ENCODE assay signal across 2 cellular contexts in genomic region chr10:72092987-72093386, GRCh38.
A peak's percentile ranks its signal among the peaks of the same experiment; 100 is the strongest.
TF ChIP-seq lines count a peak whose summit lies in the region.

No MANE protein-coding gene starts in this region.

TF ChIP-seq in HEK293, 187 proteins besides CTCF, POLR2A, EP300 and RAD21 (continued from another document and continues in another):
- TF ChIP-seq, protein P1, sequence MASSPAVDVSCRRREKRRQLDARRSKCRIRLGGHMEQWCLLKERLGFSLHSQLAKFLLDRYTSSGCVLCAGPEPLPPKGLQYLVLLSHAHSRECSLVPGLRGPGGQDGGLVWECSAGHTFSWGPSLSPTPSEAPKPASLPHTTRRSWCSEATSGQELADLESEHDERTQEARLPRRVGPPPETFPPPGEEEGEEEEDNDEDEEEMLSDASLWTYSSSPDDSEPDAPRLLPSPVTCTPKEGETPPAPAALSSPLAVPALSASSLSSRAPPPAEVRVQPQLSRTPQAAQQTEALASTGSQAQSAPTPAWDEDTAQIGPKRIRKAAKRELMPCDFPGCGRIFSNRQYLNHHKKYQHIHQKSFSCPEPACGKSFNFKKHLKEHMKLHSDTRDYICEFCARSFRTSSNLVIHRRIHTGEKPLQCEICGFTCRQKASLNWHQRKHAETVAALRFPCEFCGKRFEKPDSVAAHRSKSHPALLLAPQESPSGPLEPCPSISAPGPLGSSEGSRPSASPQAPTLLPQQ (tag by site-specific recombination; IDR thresholded peaks at IDR 0.05), result 0 out of 2 replicates have a peak, but pooled peaks have one; percentile 16
- TF ChIP-seq YY1 (tag by site-specific recombination; IDR thresholded peaks at IDR 0.05) (no peak), FEZF1 (tag by site-specific recombination; IDR thresholded peaks at IDR 0.05) (peak; percentile 26; the same call in 1 of the 2 replicates), ZNF202 (tag by site-specific recombination; IDR thresholded peaks at IDR 0.05; ENCODE audit: borderline replicate concordance) (no peak), ZEB2 (tag by site-specific recombination; IDR thresholded peaks at IDR 0.05) (peak; percentile 70; the same call in 1 of the 2 replicates), ZNF792 (tag by site-specific recombination; IDR thresholded peaks at IDR 0.05) (no peak), PRDM10 (tag by site-specific recombination; IDR thresholded peaks at IDR 0.05) (peak; percentile 41), OSR2 (tag by site-specific recombination; IDR thresholded peaks at IDR 0.05) (peak; percentile 99), ZNF394 (tag by site-specific recombination; IDR thresholded peaks at IDR 0.05; ENCODE audit: borderline replicate concordance) (peak; percentile 85; the same call in 1 of the 2 replicates), PRDM1 (tag by site-specific recombination; IDR thresholded peaks at IDR 0.05) (peak; percentile 79), ZNF600 (tag by site-specific recombination; IDR thresholded peaks at IDR 0.05) (0 out of 2 replicates have a peak, but pooled peaks have one; percentile 25), BCL11A (tag by site-specific recombination; IDR thresholded peaks at IDR 0.05; ENCODE audit: low read depth) (no peak), ZBTB21 (tag by site-specific recombination; IDR thresholded peaks at IDR 0.05) (peak; percentile 62; the same call in 1 of the 2 replicates), GLIS1 (tag by site-specific recombination; IDR thresholded peaks at IDR 0.05) (peak; percentile 68)
- TF ChIP-seq, protein P2, sequence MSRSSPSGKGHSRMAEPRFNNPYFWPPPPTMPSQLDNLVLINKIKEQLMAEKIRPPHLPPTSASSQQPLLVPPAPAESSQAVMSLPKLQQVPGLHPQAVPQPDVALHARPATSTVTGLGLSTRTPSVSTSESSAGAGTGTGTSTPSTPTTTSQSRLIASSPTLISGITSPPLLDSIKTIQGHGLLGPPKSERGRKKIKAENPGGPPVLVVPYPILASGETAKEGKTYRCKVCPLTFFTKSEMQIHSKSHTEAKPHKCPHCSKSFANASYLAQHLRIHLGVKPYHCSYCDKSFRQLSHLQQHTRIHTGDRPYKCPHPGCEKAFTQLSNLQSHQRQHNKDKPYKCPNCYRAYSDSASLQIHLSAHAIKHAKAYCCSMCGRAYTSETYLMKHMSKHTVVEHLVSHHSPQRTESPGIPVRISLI (tag by site-specific recombination; IDR thresholded peaks at IDR 0.05), result peak; percentile 98
- TF ChIP-seq, protein P3, sequence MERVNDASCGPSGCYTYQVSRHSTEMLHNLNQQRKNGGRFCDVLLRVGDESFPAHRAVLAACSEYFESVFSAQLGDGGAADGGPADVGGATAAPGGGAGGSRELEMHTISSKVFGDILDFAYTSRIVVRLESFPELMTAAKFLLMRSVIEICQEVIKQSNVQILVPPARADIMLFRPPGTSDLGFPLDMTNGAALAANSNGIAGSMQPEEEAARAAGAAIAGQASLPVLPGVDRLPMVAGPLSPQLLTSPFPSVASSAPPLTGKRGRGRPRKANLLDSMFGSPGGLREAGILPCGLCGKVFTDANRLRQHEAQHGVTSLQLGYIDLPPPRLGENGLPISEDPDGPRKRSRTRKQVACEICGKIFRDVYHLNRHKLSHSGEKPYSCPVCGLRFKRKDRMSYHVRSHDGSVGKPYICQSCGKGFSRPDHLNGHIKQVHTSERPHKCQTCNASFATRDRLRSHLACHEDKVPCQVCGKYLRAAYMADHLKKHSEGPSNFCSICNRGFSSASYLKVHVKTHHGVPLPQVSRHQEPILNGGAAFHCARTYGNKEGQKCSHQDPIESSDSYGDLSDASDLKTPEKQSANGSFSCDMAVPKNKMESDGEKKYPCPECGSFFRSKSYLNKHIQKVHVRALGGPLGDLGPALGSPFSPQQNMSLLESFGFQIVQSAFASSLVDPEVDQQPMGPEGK (tag by site-specific recombination; IDR thresholded peaks at IDR 0.05), result 0 out of 2 replicates have a peak, but pooled peaks have one; percentile 21

TF ChIP-seq in K562, 482 proteins besides CTCF, POLR2A, EP300 and RAD21 (continued from another document):
- TF ChIP-seq, protein P4, sequence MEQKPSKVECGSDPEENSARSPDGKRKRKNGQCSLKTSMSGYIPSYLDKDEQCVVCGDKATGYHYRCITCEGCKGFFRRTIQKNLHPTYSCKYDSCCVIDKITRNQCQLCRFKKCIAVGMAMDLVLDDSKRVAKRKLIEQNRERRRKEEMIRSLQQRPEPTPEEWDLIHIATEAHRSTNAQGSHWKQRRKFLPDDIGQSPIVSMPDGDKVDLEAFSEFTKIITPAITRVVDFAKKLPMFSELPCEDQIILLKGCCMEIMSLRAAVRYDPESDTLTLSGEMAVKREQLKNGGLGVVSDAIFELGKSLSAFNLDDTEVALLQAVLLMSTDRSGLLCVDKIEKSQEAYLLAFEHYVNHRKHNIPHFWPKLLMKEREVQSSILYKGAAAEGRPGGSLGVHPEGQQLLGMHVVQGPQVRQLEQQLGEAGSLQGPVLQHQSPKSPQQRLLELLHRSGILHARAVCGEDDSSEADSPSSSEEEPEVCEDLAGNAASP (IDR thresholded peaks at IDR 0.05), result no peak
- 0 out of 2 replicates have a peak, but pooled peaks have one; percentile 15 for TF ChIP-seq ZNF384 (IDR thresholded peaks at IDR 0.05; ENCODE audit: low read depth, low read length)
- TF ChIP-seq, protein P5, sequence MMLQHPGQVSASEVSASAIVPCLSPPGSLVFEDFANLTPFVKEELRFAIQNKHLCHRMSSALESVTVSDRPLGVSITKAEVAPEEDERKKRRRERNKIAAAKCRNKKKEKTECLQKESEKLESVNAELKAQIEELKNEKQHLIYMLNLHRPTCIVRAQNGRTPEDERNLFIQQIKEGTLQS (IDR thresholded peaks at IDR 0.05), result peak; percentile 67
- TF ChIP-seq, protein P5 (CRISPR knock-in tag; conservative IDR thresholded peaks at IDR 0.05), result no peak
